In the genomic region with DNA sequence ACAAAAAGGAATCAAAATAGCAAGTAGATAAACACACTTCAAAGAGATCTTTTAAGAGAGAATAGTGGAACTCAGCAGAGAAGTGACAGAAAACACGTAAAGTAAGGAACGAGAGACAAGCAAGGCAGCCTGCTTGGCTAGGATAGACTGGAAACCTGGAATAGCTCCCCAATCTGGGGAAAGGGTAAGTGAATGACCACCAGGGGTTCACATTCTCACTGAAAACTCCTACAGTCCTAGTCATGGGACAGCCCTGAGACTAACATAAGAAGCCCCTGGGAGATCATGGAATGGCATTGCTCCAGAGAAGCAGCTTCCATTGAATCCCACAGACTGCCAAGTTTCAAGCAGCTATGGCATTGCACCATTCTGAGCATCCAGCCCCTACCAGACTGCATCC, we compare ENCODE assay signal across 1 cellular context.
TF ChIP-seq lines count a peak whose summit lies in the region.

No MANE protein-coding gene starts in this region.

TF ChIP-seq in WTC11, 78 proteins besides CTCF, POLR2A, EP300 and RAD21:
- TF ChIP-seq ARID4B (CRISPR knock-in tag; IDR thresholded peaks at IDR 0.05; ENCODE audit: borderline replicate concordance), result no peak
- TF ChIP-seq, protein P1, sequence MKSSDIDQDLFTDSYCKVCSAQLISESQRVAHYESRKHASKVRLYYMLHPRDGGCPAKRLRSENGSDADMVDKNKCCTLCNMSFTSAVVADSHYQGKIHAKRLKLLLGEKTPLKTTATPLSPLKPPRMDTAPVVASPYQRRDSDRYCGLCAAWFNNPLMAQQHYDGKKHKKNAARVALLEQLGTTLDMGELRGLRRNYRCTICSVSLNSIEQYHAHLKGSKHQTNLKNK (CRISPR knock-in tag; IDR thresholded peaks at IDR 0.05), result no peak
- no peak for TF ChIP-seq NFYB (CRISPR knock-in tag; conservative IDR thresholded peaks at IDR 0.05; ENCODE audit: low read depth)
- TF ChIP-seq, protein P2, sequence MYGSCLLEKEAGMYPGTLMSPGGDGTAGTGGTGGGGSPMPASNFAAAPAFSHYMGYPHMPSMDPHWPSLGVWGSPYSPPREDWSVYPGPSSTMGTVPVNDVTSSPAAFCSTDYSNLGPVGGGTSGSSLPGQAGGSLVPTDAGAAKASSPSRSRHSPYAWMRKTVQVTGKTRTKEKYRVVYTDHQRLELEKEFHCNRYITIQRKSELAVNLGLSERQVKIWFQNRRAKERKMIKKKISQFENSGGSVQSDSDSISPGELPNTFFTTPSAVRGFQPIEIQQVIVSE (CRISPR knock-in tag; IDR thresholded peaks at IDR 0.05; ENCODE audit: borderline replicate concordance), result no peak
- no peak for TF ChIP-seq SP1 (CRISPR knock-in tag; conservative IDR thresholded peaks at IDR 0.05)
- TF ChIP-seq ZNF317 (CRISPR knock-in tag; IDR thresholded peaks at IDR 0.05; ENCODE audit: borderline replicate concordance, low read depth), result no peak
- no peak for TF ChIP-seq ESRRA (CRISPR knock-in tag; IDR thresholded peaks at IDR 0.05; ENCODE audit: borderline replicate concordance)
- TF ChIP-seq, protein P3, sequence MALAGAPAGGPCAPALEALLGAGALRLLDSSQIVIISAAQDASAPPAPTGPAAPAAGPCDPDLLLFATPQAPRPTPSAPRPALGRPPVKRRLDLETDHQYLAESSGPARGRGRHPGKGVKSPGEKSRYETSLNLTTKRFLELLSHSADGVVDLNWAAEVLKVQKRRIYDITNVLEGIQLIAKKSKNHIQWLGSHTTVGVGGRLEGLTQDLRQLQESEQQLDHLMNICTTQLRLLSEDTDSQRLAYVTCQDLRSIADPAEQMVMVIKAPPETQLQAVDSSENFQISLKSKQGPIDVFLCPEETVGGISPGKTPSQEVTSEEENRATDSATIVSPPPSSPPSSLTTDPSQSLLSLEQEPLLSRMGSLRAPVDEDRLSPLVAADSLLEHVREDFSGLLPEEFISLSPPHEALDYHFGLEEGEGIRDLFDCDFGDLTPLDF (CRISPR knock-in tag; IDR thresholded peaks at IDR 0.05), result no peak
- TF ChIP-seq, protein P4, sequence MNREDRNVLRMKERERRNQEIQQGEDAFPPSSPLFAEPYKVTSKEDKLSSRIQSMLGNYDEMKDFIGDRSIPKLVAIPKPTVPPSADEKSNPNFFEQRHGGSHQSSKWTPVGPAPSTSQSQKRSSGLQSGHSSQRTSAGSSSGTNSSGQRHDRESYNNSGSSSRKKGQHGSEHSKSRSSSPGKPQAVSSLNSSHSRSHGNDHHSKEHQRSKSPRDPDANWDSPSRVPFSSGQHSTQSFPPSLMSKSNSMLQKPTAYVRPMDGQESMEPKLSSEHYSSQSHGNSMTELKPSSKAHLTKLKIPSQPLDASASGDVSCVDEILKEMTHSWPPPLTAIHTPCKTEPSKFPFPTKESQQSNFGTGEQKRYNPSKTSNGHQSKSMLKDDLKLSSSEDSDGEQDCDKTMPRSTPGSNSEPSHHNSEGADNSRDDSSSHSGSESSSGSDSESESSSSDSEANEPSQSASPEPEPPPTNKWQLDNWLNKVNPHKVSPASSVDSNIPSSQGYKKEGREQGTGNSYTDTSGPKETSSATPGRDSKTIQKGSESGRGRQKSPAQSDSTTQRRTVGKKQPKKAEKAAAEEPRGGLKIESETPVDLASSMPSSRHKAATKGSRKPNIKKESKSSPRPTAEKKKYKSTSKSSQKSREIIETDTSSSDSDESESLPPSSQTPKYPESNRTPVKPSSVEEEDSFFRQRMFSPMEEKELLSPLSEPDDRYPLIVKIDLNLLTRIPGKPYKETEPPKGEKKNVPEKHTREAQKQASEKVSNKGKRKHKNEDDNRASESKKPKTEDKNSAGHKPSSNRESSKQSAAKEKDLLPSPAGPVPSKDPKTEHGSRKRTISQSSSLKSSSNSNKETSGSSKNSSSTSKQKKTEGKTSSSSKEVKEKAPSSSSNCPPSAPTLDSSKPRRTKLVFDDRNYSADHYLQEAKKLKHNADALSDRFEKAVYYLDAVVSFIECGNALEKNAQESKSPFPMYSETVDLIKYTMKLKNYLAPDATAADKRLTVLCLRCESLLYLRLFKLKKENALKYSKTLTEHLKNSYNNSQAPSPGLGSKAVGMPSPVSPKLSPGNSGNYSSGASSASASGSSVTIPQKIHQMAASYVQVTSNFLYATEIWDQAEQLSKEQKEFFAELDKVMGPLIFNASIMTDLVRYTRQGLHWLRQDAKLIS (CRISPR knock-in tag; IDR thresholded peaks at IDR 0.05; ENCODE audit: borderline replicate concordance), result no peak
- no peak for TF ChIP-seq NFE2L1 (CRISPR knock-in tag; IDR thresholded peaks at IDR 0.05)
- TF ChIP-seq NFATC4 (CRISPR knock-in tag; IDR thresholded peaks at IDR 0.05), result no peak
- TF ChIP-seq ATF6 (CRISPR knock-in tag; IDR thresholded peaks at IDR 0.05), result no peak
- TF ChIP-seq E2F4 (CRISPR knock-in tag; IDR thresholded peaks at IDR 0.05; ENCODE audit: borderline replicate concordance, low read depth), result no peak
TF ChIP-seq in WTC11: peak in this region for 0.
